ENCODE assay signal across 10 cellular contexts in the genomic region with DNA sequence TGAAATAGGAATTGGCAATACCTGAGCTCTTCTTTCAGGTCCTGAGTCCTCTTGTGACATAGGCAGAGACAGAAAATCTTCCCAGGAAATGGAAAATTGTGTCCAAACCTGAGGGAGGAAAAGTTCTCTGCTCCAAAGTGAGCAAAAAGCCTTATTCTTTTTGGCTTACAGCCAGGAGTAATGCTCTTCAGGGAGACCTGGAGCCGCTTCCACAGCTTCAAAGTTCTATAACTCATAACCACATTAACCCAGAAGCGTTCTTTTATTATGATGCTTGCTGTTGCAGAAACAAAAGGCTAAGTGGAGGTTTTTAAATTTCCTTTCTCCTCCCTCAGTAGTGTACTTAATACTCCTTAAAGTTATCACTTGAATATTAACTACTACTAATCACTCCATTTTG. TPM values are rescaled to one million over a fixed set of nuclear protein-coding genes. Genes with fewer than 3 reads are reported as not detected.
A peak's percentile ranks its signal among the peaks of the same experiment; 100 is the strongest.
DNase-seq lines count a peak whose midpoint lies in the region; ATAC-seq and TF ChIP-seq lines count a peak whose summit lies in the region.
"Had no signal": no experiment of that assay in that cellular context is flagged by ENCODE, and none has a peak within 500 bp of the region (broad histone marks: within the 10 kb centered on the region; RNA-seq: fewer than 3 reads in every experiment).

No MANE protein-coding gene starts in this region.

- no peaks in the 10 kb centered on the region for H4K20me1 ChIP-seq in PC-3 (ENCODE audit: low read length)

- H3K36me3 Mint-ChIP-seq in CD8-positive, alpha-beta memory T cell, result no peaks in the 10 kb centered on the region

- H3K4me3 Mint-ChIP-seq in CD8-positive, alpha-beta memory T cell, result peak overlapping the region in 5 of 7 donors; percentile 33 to 64 (median 44)

- intact Hi-C loops in PC-3 (cut with micrococcal nuclease), result no loop called here
- intact Hi-C loops in ovary (cut with DNase I), result no loop called here

- H3K36me3 ChIP-seq in CD8-positive, alpha-beta memory T cell (ENCODE audit: insufficient read depth, low read length), result no peaks in the 10 kb centered on the region
- H3K36me3 ChIP-seq in PC-3 (ENCODE audit: low read depth, low read length), result no peaks in the 10 kb centered on the region
- no peaks in the 10 kb centered on the region for H3K36me3 ChIP-seq in ovary

- CTCF ChIA-PET in CD8-positive, alpha-beta memory T cell (lab: Charles Lee), result interaction anchor here (1.0 kb wide), 1 partner anchor 14 kb away, joined by 3 read pairs; no protein-coding TSS in a partner anchor
- CTCF ChIA-PET in PC-3 (lab: Charles Lee), result no interaction called here

- peak overlapping the region in 2 of 8 donors; percentile 2 to 64 for H3K27ac Mint-ChIP-seq in CD8-positive, alpha-beta memory T cell

- no peak overlapping the region for H3K9ac ChIP-seq in PC-3 (ENCODE audit: low read length)

- no peaks in the 10 kb centered on the region for H3K9me2 ChIP-seq in PC-3 (replicated peaks; ENCODE audit: low read length)

- H3K4me1 ChIP-seq in CD8-positive, alpha-beta memory T cell (ENCODE audit: insufficient read depth, low read length), result no peaks in the 10 kb centered on the region
- H3K4me1 ChIP-seq in PC-3 (ENCODE audit: insufficient read depth, low read length) (peaks cover 6% of the 10 kb centered on the region; the same call in 1 of the 2 replicates), ovary (ENCODE audit: insufficient read depth) (no peaks in the 10 kb centered on the region)

- H3K4me3 ChIP-seq in CD8-positive, alpha-beta memory T cell (ENCODE audit: low read length), result no peak overlapping the region
- H3K4me3 ChIP-seq in PC-3 (ENCODE audit: low read length) (peak overlapping the region; percentile 72), fibroblast of pulmonary artery (replicated peaks; ENCODE audit: low read depth, low read length) (peak overlapping the region; percentile 61), ovary (peak overlapping the region; percentile 61)

- H3K9me3 Mint-ChIP-seq in CD8-positive, alpha-beta memory T cell, result no peaks in the 10 kb centered on the region

- peaks cover 11 to 57% of the 10 kb centered on the region in 2 donors for H3K27me3 Mint-ChIP-seq in CD8-positive, alpha-beta memory T cell

- no peak for DNase-seq in CD8-positive, alpha-beta memory T cell
- peak; percentile 27 for DNase-seq in PC-3
- DNase-seq in fibroblast of pulmonary artery (ENCODE audit: low read depth), result peak; percentile 16
- no peak for DNase-seq in ovary
- no peak for DNase-seq in HPDE6-E6E7 (ENCODE audit: extremely low spot score)
- DNase-seq in ureter (ENCODE audit: low spot score), result no peak
- DNase-seq in iPS-NIHi7 (ENCODE audit: extremely low spot score), result no peak
- DNase-seq: NCI-H187 treated with DMSO at 0.1 percent for 48 hours; stimulated activated CD4-positive, alpha-beta T cell treated with anti-CD3 and anti-CD28 coated beads, Interleukin-4, amount 100 ng/mL, for 24 hours had no signal

- WGBS in ovary, 3 donors, result 31 to 64% (median 32%) methylated on average over 2 of the region's 2 CpGs

- H3K4me1 Mint-ChIP-seq in CD8-positive, alpha-beta memory T cell, result peaks cover 1 to 4% (median 4%) of the 10 kb centered on the region in 3 donors

- no peaks in the 10 kb centered on the region for H3K9me3 ChIP-seq in CD8-positive, alpha-beta memory T cell (ENCODE audit: low read length)
- H3K9me3 ChIP-seq in PC-3 (ENCODE audit: low read length) (no peaks in the 10 kb centered on the region), ovary (no peaks in the 10 kb centered on the region)

- peak overlapping the region; percentile 95 for H2AFZ ChIP-seq in PC-3 (ENCODE audit: low read length)

- TF ChIP-seq POLR2A in ovary (IDR thresholded peaks at IDR 0.05), result no peak

- no peak for TF ChIP-seq EP300 in ovary (IDR thresholded peaks at IDR 0.05)

- POLR2A ChIA-PET in CD8-positive, alpha-beta memory T cell (lab: Charles Lee), result no interaction called here
- POLR2A ChIA-PET in PC-3 (lab: Charles Lee; ENCODE audit: unreplicated experiment), result no interaction called here

- H3K27ac ChIP-seq in CD8-positive, alpha-beta memory T cell (ENCODE audit: low read depth, low read length), result no peak overlapping the region
- H3K27ac ChIP-seq in PC-3 (ENCODE audit: low read length), result no peak overlapping the region
- H3K27ac ChIP-seq in ovary, result peak overlapping the region in 1 of 2 donors; percentile 30

- H3K79me2 ChIP-seq in PC-3 (ENCODE audit: low read length), result no peaks in the 10 kb centered on the region

- ATAC-seq in PC-3 (peak; percentile 34; the same call in 1 of the 2 replicates), HG03135 (IDR thresholded peaks at IDR 0.05; ENCODE audit: unreplicated experiment) (no peak)

- no peak for TF ChIP-seq CTCF in PC-3 (conservative IDR thresholded peaks at IDR 0.05; ENCODE audit: low read depth, low read length)
- TF ChIP-seq CTCF in fibroblast of pulmonary artery (IDR thresholded peaks at IDR 0.05; ENCODE audit: low read length, missing control alignments), result no peak
- TF ChIP-seq CTCF in ovary (IDR thresholded peaks at IDR 0.05), result no peak

- H3F3A ChIP-seq in PC-3 (ENCODE audit: low read length, unreplicated experiment), result no peaks in the 10 kb centered on the region

- BruUV-seq in PC-3 (replicated peaks; lab: Mats Ljungman, UMichigan), result no TSS peak

- peak overlapping the region; percentile 92 for H3K4me2 ChIP-seq in PC-3 (ENCODE audit: low read length)

- H3K27me3 ChIP-seq in CD8-positive, alpha-beta memory T cell (ENCODE audit: insufficient read depth, low read length, poor library complexity, severe bottlenecking), result peaks cover 8% of the 10 kb centered on the region
- H3K27me3 ChIP-seq in PC-3 (ENCODE audit: low read length) (no peaks in the 10 kb centered on the region), ovary (no peaks in the 10 kb centered on the region)

RNA-seq across cellular contexts. Expression of a gene that starts 0.6 kb away (rescaled TPM):
- total RNA-seq in CD8-positive, alpha-beta memory T cell, result not detected
- polyA plus RNA-seq in CD8-positive, alpha-beta memory T cell, result not detected
- total RNA-seq in PC-3 (2014; rRNA removed) (0.12 and 0.66 TPM in 2 replicates), ovary (10 to 100 TPM; 12.1 to 59.5 (median 36.7) TPM), ureter (3.3 TPM)
- polyA plus RNA-seq in ovary, result 10 to 100 TPM; 25.4 to 27.4 TPM

Comparison
In these comparisons a context has a peak if more than half of its experiments do, and no peak if none do; other contexts are left out.
1. DNase-seq: peak in PC-3 (single experiment) and fibroblast of pulmonary artery (single experiment); none in CD8-positive, alpha-beta memory T cell (0 of 5), ovary (0 of 5), HPDE6-E6E7 (single experiment), ureter (single experiment) and iPS-NIHi7 (single experiment).